11 cellular contexts compared by ENCODE assay signal in the genomic region with DNA sequence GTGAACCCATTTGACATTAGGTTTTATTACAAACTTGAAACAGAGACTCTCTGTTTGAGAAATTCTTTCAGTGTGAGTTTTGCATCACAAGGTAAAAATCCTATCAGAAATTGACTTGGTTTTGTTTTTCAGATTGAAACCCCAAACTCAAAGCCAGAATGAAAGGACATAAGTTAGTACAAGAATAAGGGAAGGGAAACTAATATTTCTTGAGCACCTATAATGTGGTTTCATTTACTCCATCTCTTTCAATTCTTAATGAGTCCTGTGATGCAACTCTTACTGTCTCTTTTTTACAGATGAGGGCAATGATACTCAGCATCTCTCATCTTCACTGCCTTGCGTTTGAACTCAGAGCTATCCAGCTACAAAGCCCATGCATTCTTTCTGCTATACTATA.
DNase-seq lines count a peak whose midpoint lies in the region; ATAC-seq lines count a peak whose summit lies in the region.
"Had no signal": no experiment of that assay in that cellular context is flagged by ENCODE, and none has a peak within 500 bp of the region (broad histone marks: within the 10 kb centered on the region; RNA-seq: fewer than 3 reads in every experiment).

No MANE protein-coding gene starts in this region.

- no peak overlapping the region for H3K27ac Mint-ChIP-seq in memory B cell

- no peak overlapping the region for H3K27ac ChIP-seq in caudate nucleus (ENCODE audit: low read depth, low read length)
- H3K27ac ChIP-seq: cardiac muscle cell, WERI-Rb-1 had no signal

- peaks cover 2% of the 10 kb centered on the region for H3K27me3 Mint-ChIP-seq in memory B cell

- H3K4me3 Mint-ChIP-seq in memory B cell, result no peak overlapping the region

- ATAC-seq in GM18870 (IDR thresholded peaks at IDR 0.05; ENCODE audit: unreplicated experiment) (peak; percentile 91), GM21515 (IDR thresholded peaks at IDR 0.05; ENCODE audit: unreplicated experiment) (peak; percentile 94), HG03066 (IDR thresholded peaks at IDR 0.05; ENCODE audit: low read depth, unreplicated experiment) (peak; percentile 94), memory B cell (ENCODE audit: low read depth) (peak; percentile 50)

- DNase-seq in memory B cell (ENCODE audit: low spot score in 2 of 2) (no peak), NCI-H2171 (lab: John Stamatoyannopoulos, UW) (no peak), NCI-H2171 treated with DMSO at 0.1 percent for 48 hours (lab: John Stamatoyannopoulos, UW) (no peak), caudate nucleus (lab: John Stamatoyannopoulos, UW) (no peak)
- DNase-seq in activated CD4-positive, alpha-beta T cell treated with anti-CD3 and anti-CD28 coated beads for 1 hour, result no peak
- DNase-seq: NCI-H2227 treated with DMSO at 0.1 percent for 48 hours, WERI-Rb-1 had no signal

- H3K36me3 Mint-ChIP-seq in memory B cell, result peaks cover 11% of the 10 kb centered on the region

- H3K9me3 Mint-ChIP-seq in memory B cell, result peaks cover 9% of the 10 kb centered on the region

- H3K4me1 Mint-ChIP-seq in memory B cell, result peaks cover 6% of the 10 kb centered on the region
